Comparison of ENCODE assay signal across 14 cellular contexts in genomic region chr12:54954228-54954627, GRCh38. TPM values are rescaled to one million over a fixed set of nuclear protein-coding genes. Genes with fewer than 3 reads are reported as not detected.
DNase-seq lines count a peak whose midpoint lies in the region; ATAC-seq and TF ChIP-seq lines count a peak whose summit lies in the region.
"Had no signal": no experiment of that assay in that cellular context is flagged by ENCODE, and none has a peak within 500 bp of the region (broad histone marks: within the 10 kb centered on the region; RNA-seq: fewer than 3 reads in every experiment).

No MANE protein-coding gene starts in this region.

- H4K20me1 ChIP-seq in hepatocyte (ENCODE audit: insufficient read depth, poor library complexity, severe bottlenecking) = no peaks in the 10 kb centered on the region

- no peak overlapping the region for H3K4me3 Mint-ChIP-seq in activated naive CD4-positive, alpha-beta T cell treated with anti-CD3 and anti-CD28 coated beads, Interleukin-2, amount 10 ng/mL, durations not matched to agents 7 days and 5 days
- H3K4me3 Mint-ChIP-seq in activated naive CD8-positive, alpha-beta T cell = no peak overlapping the region
- H3K4me3 Mint-ChIP-seq in naive thymus-derived CD4-positive, alpha-beta T cell = no peak overlapping the region
- H3K4me3 Mint-ChIP-seq: B cell had no signal

- H3K4me1 Mint-ChIP-seq in activated naive CD4-positive, alpha-beta T cell treated with anti-CD3 and anti-CD28 coated beads, Interleukin-2, amount 10 ng/mL, durations not matched to agents 7 days and 5 days = peaks cover 66% of the 10 kb centered on the region
- H3K4me1 Mint-ChIP-seq in activated naive CD8-positive, alpha-beta T cell (ENCODE audit: low read depth) = peaks cover 92% of the 10 kb centered on the region
- H3K4me1 Mint-ChIP-seq in naive thymus-derived CD4-positive, alpha-beta T cell = peaks cover 61 to 98% (median 90%) of the 10 kb centered on the region in 7 donors

- H3K9me3 Mint-ChIP-seq in activated naive CD4-positive, alpha-beta T cell treated with anti-CD3 and anti-CD28 coated beads, Interleukin-2, amount 10 ng/mL, durations not matched to agents 7 days and 5 days = peaks cover 7% of the 10 kb centered on the region
- peaks cover 8% of the 10 kb centered on the region for H3K9me3 Mint-ChIP-seq in activated naive CD8-positive, alpha-beta T cell (ENCODE audit: low read depth)
- H3K9me3 Mint-ChIP-seq in naive thymus-derived CD4-positive, alpha-beta T cell = peaks cover 0 to 14% (median 0%) of the 10 kb centered on the region in 11 donors

- H3K36me3 Mint-ChIP-seq in activated naive CD4-positive, alpha-beta T cell treated with anti-CD3 and anti-CD28 coated beads, Interleukin-2, amount 10 ng/mL, durations not matched to agents 7 days and 5 days = peaks cover 86% of the 10 kb centered on the region
- H3K36me3 Mint-ChIP-seq in activated naive CD8-positive, alpha-beta T cell = peaks cover 47% of the 10 kb centered on the region
- H3K36me3 Mint-ChIP-seq in naive thymus-derived CD4-positive, alpha-beta T cell = peaks cover 16 to 85% (median 67%) of the 10 kb centered on the region in 5 donors

- no peaks in the 10 kb centered on the region for H3K9me2 ChIP-seq in hepatocyte (replicated peaks; ENCODE audit: insufficient read depth)

- TF ChIP-seq CTCF in hepatocyte (IDR thresholded peaks at IDR 0.05; ENCODE audit: poor library complexity) = no peak

- H3K79me2 ChIP-seq in hepatocyte = no peaks in the 10 kb centered on the region

- H3K36me3 ChIP-seq in naive thymus-derived CD4-positive, alpha-beta T cell (ENCODE audit: control insufficient read depth in 2 of 3, insufficient read depth in 3 of 3, low read length in 3 of 3) = peaks cover 0 to 43% (median 21%) of the 10 kb centered on the region in 3 experiments
- H3K36me3 ChIP-seq in hepatocyte (replicated peaks; ENCODE audit: insufficient read depth, low read depth) = no peaks in the 10 kb centered on the region

- peak overlapping the region; percentile 19 for H3K27ac ChIP-seq in naive thymus-derived CD4-positive, alpha-beta T cell (ENCODE audit: low read depth, low read length)
- no peak overlapping the region for H3K27ac ChIP-seq in hepatocyte
- H3K27ac ChIP-seq: PC-9 had no signal

- CTCF ChIA-PET in activated naive CD4-positive, alpha-beta T cell treated with anti-CD3 and anti-CD28 coated beads, Interleukin-2, amount 10 ng/mL, durations not matched to agents 7 days and 5 days (lab: Charles Lee) = no interaction called here
- CTCF ChIA-PET in naive thymus-derived CD4-positive, alpha-beta T cell (lab: Charles Lee) = interaction anchor here (0.7 kb wide), 1 partner anchor 529 kb away, joined by 3 read pairs; no protein-coding TSS in a partner anchor

- no peak overlapping the region for H3K4me3 ChIP-seq in naive thymus-derived CD4-positive, alpha-beta T cell (ENCODE audit: low read length)
- no peak overlapping the region for H3K4me3 ChIP-seq in hepatocyte
- H3K4me3 ChIP-seq: PC-9 had no signal

- no peak overlapping the region for H3K4me2 ChIP-seq in hepatocyte
- H3K4me2 ChIP-seq: PC-9 had no signal

- peak overlapping the region; percentile 68 for H3K27ac Mint-ChIP-seq in activated naive CD4-positive, alpha-beta T cell treated with anti-CD3 and anti-CD28 coated beads, Interleukin-2, amount 10 ng/mL, durations not matched to agents 7 days and 5 days
- H3K27ac Mint-ChIP-seq in activated naive CD8-positive, alpha-beta T cell = peak overlapping the region; percentile 97
- H3K27ac Mint-ChIP-seq in naive thymus-derived CD4-positive, alpha-beta T cell = peak overlapping the region in 7 of 9 donors; percentile 69 to 94 (median 88)
- H3K27ac Mint-ChIP-seq: B cell had no signal

- H3K4me1 ChIP-seq in naive thymus-derived CD4-positive, alpha-beta T cell (ENCODE audit: control insufficient read depth in 2 of 2, insufficient read depth in 2 of 2, low read length in 2 of 2) = peaks cover 28 to 49% of the 10 kb centered on the region in 2 donors
- no peaks in the 10 kb centered on the region for H3K4me1 ChIP-seq in hepatocyte (ENCODE audit: insufficient read depth)

- H3K9me3 ChIP-seq in naive thymus-derived CD4-positive, alpha-beta T cell (ENCODE audit: control insufficient read depth in 2 of 3, low read length in 3 of 3) = no peaks in the 10 kb centered on the region
- no peaks in the 10 kb centered on the region for H3K9me3 ChIP-seq in hepatocyte (ENCODE audit: low read depth)

- DNase-seq in activated naive CD4-positive, alpha-beta T cell treated with anti-CD3 and anti-CD28 coated beads, Interleukin-2, amount 10 ng/mL, durations not matched to agents 7 days and 5 days = no peak
- DNase-seq in activated naive CD4-positive, alpha-beta T cell treated with Interleukin-2 at 50 U/mL for 16 hours = no peak
- DNase-seq in NCI-H82 treated with DMSO at 0.1 percent for 48 hours (lab: John Stamatoyannopoulos, UW; ENCODE audit: unreplicated experiment) (peak; percentile 8), KG1 (lab: John Stamatoyannopoulos, UW) (no peak), hepatocyte (ENCODE audit: low spot score) (no peak)
- no peak for DNase-seq in naive thymus-derived CD4-positive, alpha-beta T cell
- DNase-seq: H7, Kasumi-1, NCI-H1105 treated with DMSO at 0.1 percent for 48 hours, NCI-H187, NCI-H69, PC-9 had no signal

- no peak overlapping the region for H2AFZ ChIP-seq in hepatocyte
- H2AFZ ChIP-seq: PC-9 had no signal

- POLR2A ChIA-PET in naive thymus-derived CD4-positive, alpha-beta T cell (lab: Charles Lee) = no interaction called here

- ATAC-seq in naive thymus-derived CD4-positive, alpha-beta T cell = no peak

- intact Hi-C loops in naive thymus-derived CD4-positive, alpha-beta T cell (cut with micrococcal nuclease) = no loop called here

- no peaks in the 10 kb centered on the region for H3K27me3 Mint-ChIP-seq in activated naive CD4-positive, alpha-beta T cell treated with anti-CD3 and anti-CD28 coated beads, Interleukin-2, amount 10 ng/mL, durations not matched to agents 7 days and 5 days
- H3K27me3 Mint-ChIP-seq in activated naive CD8-positive, alpha-beta T cell = no peaks in the 10 kb centered on the region
- H3K27me3 Mint-ChIP-seq in naive thymus-derived CD4-positive, alpha-beta T cell = no peaks in the 10 kb centered on the region
- H3K27me3 Mint-ChIP-seq: B cell had no signal

- no peaks in the 10 kb centered on the region for H3K27me3 ChIP-seq in naive thymus-derived CD4-positive, alpha-beta T cell (ENCODE audit: control insufficient read depth in 2 of 2, insufficient read depth in 2 of 2, low read length in 2 of 2)
- peaks cover 12% of the 10 kb centered on the region for H3K27me3 ChIP-seq in hepatocyte

RNA-seq across cellular contexts. Expression of gene TESPA1, which starts 30.3 kb away (rescaled TPM):
- 100 to 1,000 TPM; 120 to 301 (median 186) TPM for total RNA-seq in naive thymus-derived CD4-positive, alpha-beta T cell
- polyA plus RNA-seq in naive thymus-derived CD4-positive, alpha-beta T cell = 100 to 1,000 TPM; 183 to 314 TPM
- total RNA-seq in hepatocyte = not detected in 2 replicates
- not detected in 2 replicates for polyA plus RNA-seq in hepatocyte
- total RNA-seq: H7, PC-9 had no signal

Comparison
In these comparisons a context has a peak if more than half of its experiments do, and no peak if none do; other contexts are left out.
1. RNA of gene TESPA1, which starts 30.3 kb away (total RNA-seq): 120 to 301 TPM in naive thymus-derived CD4-positive, alpha-beta T cell; not detected in hepatocyte; every median in the first group is over 100 times any median in the second.
2. Peak in every context shown above with its lines, with median percentiles within 50 percentile points of each other: H3K27ac Mint-ChIP-seq.